In the genomic region with DNA sequence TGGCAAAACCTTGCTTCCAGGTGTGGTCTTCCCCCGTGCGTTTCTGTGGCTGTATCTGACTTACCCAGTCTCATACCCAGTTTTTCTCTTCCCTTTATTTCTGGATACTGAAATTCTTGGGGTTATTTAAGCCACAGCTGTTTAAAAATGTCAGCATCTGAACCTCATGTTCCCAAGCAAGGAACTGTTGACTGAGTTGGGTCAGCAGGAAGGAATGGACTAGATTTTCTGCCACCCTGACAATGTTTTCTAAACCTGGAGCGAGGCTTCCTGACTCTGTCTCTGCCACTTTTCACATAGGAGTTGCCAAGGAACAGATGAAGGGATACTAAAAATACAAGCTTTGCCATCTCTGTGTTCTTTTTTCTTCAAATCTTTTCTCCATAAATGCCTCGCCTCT, we compare ENCODE assay signal across 1 cellular context.
TF ChIP-seq lines count a peak whose summit lies in the region.

No MANE protein-coding gene starts in this region.

TF ChIP-seq in GM23338, 12 proteins besides CTCF, POLR2A, EP300 and RAD21 (continued from another document):
- TF ChIP-seq, protein P1, sequence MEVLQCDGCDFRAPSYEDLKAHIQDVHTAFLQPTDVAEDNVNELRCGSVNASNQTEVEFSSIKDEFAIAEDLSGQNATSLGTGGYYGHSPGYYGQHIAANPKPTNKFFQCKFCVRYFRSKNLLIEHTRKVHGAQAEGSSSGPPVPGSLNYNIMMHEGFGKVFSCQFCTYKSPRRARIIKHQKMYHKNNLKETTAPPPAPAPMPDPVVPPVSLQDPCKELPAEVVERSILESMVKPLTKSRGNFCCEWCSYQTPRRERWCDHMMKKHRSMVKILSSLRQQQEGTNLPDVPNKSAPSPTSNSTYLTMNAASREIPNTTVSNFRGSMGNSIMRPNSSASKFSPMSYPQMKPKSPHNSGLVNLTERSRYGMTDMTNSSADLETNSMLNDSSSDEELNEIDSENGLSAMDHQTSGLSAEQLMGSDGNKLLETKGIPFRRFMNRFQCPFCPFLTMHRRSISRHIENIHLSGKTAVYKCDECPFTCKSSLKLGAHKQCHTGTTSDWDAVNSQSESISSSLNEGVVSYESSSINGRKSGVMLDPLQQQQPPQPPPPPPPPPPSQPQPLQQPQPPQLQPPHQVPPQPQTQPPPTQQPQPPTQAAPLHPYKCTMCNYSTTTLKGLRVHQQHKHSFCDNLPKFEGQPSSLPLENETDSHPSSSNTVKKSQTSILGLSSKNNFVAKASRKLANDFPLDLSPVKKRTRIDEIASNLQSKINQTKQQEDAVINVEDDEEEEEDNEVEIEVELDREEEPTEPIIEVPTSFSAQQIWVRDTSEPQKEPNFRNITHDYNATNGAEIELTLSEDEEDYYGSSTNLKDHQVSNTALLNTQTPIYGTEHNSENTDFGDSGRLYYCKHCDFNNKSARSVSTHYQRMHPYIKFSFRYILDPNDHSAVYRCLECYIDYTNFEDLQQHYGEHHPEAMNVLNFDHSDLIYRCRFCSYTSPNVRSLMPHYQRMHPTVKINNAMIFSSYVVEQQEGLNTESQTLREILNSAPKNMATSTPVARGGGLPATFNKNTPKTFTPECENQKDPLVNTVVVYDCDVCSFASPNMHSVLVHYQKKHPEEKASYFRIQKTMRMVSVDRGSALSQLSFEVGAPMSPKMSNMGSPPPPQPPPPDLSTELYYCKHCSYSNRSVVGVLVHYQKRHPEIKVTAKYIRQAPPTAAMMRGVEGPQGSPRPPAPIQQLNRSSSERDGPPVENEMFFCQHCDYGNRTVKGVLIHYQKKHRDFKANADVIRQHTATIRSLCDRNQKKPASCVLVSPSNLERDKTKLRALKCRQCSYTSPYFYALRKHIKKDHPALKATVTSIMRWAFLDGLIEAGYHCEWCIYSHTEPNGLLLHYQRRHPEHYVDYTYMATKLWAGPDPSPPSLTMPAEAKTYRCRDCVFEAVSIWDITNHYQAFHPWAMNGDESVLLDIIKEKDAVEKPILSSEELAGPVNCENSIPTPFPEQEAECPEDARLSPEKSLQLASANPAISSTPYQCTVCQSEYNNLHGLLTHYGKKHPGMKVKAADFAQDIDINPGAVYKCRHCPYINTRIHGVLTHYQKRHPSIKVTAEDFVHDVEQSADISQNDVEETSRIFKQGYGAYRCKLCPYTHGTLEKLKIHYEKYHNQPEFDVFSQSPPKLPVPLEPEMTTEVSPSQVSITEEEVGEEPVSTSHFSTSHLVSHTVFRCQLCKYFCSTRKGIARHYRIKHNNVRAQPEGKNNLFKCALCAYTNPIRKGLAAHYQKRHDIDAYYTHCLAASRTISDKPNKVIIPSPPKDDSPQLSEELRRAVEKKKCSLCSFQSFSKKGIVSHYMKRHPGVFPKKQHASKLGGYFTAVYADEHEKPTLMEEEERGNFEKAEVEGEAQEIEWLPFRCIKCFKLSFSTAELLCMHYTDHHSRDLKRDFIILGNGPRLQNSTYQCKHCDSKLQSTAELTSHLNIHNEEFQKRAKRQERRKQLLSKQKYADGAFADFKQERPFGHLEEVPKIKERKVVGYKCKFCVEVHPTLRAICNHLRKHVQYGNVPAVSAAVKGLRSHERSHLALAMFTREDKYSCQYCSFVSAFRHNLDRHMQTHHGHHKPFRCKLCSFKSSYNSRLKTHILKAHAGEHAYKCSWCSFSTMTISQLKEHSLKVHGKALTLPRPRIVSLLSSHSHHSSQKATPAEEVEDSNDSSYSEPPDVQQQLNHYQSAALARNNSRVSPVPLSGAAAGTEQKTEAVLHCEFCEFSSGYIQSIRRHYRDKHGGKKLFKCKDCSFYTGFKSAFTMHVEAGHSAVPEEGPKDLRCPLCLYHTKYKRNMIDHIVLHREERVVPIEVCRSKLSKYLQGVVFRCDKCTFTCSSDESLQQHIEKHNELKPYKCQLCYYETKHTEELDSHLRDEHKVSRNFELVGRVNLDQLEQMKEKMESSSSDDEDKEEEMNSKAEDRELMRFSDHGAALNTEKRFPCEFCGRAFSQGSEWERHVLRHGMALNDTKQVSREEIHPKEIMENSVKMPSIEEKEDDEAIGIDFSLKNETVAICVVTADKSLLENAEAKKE (CRISPR knock-in tag; IDR thresholded peaks at IDR 0.05), result no peak
